In the genomic region with DNA sequence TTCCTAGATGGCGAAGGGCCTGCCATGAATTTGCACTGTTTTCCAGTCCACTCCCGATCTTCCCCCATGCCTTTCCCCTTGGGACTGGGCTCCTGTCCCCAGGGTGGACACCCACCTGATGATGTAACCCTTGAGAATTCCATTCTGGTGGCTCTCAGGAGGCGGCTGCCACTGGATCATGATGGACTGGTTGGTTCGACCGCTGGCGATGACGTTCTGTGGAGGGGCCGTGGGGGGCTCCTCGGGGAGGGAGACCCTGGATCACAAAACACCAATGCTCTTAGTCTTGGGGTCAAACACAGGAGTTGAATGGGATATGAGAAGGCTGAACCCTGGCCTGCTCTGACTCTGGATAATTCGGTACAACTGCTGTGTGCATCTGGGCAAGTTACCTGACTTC, we compare ENCODE assay signal across 27 cellular contexts.
"Had no signal": no experiment of that assay in that cellular context is flagged by ENCODE, and none has a peak within 500 bp of the region (broad histone marks: within the 10 kb centered on the region; RNA-seq: fewer than 3 reads in every experiment).

No MANE protein-coding gene starts in this region.

- H3K27me3 ChIP-seq: ascending aorta, breast epithelium, dorsolateral prefrontal cortex, foreskin keratinocyte, gastrocnemius medialis had no signal

- H3K4me1 ChIP-seq: ascending aorta, breast epithelium, foreskin keratinocyte, gastrocnemius medialis had no signal

- H3K9me3 ChIP-seq: ascending aorta, breast epithelium, esophagus muscularis mucosa, gastrocnemius medialis had no signal

- H3K27ac ChIP-seq: ascending aorta, breast epithelium, coronary artery, dorsolateral prefrontal cortex, esophagus muscularis mucosa, foreskin keratinocyte, gastrocnemius medialis, WERI-Rb-1 had no signal

- H3K36me3 ChIP-seq: breast epithelium, esophagus muscularis mucosa, gastrocnemius medialis had no signal

- DNase-seq: activated B cell treated with CpG ODN at 0.5 μM for 24 hours; activated CD4-positive, alpha-beta T cell treated with anti-CD3 and anti-CD28 coated beads for 48 hours; activated CD4-positive, alpha-beta T cell treated with anti-CD3 and anti-CD28 coated beads, Interleukin-2, amount 50 U/mL, for 1 hour; activated CD4-positive, alpha-beta T cell treated with anti-CD3 and anti-CD28 coated beads, Interleukin-2, amount 50 U/mL, for 48 hours; activated CD8-positive, alpha-beta memory T cell treated with anti-CD3 and anti-CD28 coated beads for 24 hours; activated CD8-positive, alpha-beta T cell treated with anti-CD3 and anti-CD28 coated beads for 36 hours; activated gamma-delta T cell; activated naive CD4-positive, alpha-beta T cell; activated naive CD4-positive, alpha-beta T cell treated with anti-CD3 and anti-CD28 coated beads, Interleukin-2, amount 10 ng/mL, durations not matched to agents 7 days and 5 days; activated naive CD8-positive, alpha-beta T cell treated with anti-CD3 and anti-CD28 coated beads, Interleukin-2, amount 10 ng/mL, durations not matched to agents 7 days and 5 days; activated T-cell treated with anti-CD3 and anti-CD28 coated beads, Interleukin-2, amount 50 U/mL, for 48 hours; dorsolateral prefrontal cortex; effector memory CD4-positive, alpha-beta T cell; endodermal cell; foreskin keratinocyte; gastrocnemius medialis; glutamatergic neuron; T-helper 1 cell; T-helper 17 cell; T1000; WERI-Rb-1 had no signal

- H3K4me3 ChIP-seq: ascending aorta, breast epithelium, coronary artery, dorsolateral prefrontal cortex, esophagus muscularis mucosa, gastrocnemius medialis had no signal

- ATAC-seq: activated CD4-positive, CD25-positive, alpha-beta regulatory T cell treated with anti-CD3 and anti-CD28 coated beads, Interleukin-2, amount 50 U/mL, for 24 hours; activated CD8-positive, alpha-beta T cell treated with anti-CD3 and anti-CD28 coated beads for 36 hours; activated naive CD4-positive, alpha-beta T cell treated with anti-CD3 and anti-CD28 coated beads, Interleukin-2, amount 50 U/mL, for 72 hours; foreskin keratinocyte; gastrocnemius medialis; T-helper 17 cell had no signal
